Comparison of ENCODE assay signal across 8 cellular contexts in the genomic region with DNA sequence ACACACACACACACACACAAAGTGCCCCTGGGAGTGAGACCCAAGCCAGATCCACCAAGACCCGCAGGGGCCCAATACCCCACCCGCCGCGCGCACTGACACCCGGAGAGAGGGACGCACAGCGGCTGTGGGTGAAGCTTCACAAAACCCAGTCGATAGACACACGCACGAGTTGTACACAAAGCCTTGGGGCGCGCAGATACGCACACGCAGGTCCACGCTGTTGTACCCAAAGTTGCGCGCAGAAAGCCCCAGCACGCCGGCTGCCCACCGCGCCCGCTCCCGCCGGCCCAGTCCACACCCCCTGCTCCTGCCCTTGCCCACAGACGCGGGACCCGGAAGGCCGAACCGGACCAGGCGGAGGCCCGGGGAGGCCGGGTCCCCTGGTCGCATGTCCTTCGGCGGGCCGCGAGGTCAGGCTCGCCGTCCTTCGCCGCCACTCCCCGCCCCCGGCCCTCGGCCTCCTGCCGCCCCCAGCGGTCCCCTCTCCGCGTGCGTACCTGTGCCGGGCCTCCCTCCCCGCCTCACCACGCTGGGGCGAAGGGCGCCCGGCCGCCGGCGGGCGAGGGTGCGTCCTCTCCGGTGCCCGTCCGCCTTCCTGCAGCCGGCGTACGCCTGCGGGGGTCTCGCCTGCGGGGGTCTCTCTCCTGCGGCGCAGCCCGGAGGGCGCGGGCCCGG. TPM values are rescaled to one million over a fixed set of nuclear protein-coding genes. Genes with fewer than 3 reads are reported as not detected.
DNase-seq lines count a peak whose midpoint lies in the region; ATAC-seq and TF ChIP-seq lines count a peak whose summit lies in the region.

A gene (minus strand): TSS at position 344 of the 678 bp plus-strand sequence. CDS start 1,180 bp downstream, outside the sequence.

- intact Hi-C loops in activated CD4-positive, alpha-beta T cell treated with anti-CD3 and anti-CD28 coated beads for 36 hours (cut with DNase I, micrococcal nuclease), result loop anchor here (1.0 to 10.0 kb wide), 5 partner anchors 28 to 368 kb away; a partner anchor contains a TSS
- intact Hi-C loops in adrenal gland (cut with DNase I), result no loop called here

- peak within 1 kb of the TSS; percentile 64 for H3K4me3 Mint-ChIP-seq in activated CD4-positive, alpha-beta T cell treated with anti-CD3 and anti-CD28 coated beads for 36 hours
- peak within 1 kb of the TSS; percentile 81 for H3K4me3 Mint-ChIP-seq in activated naive CD8-positive, alpha-beta T cell

- H3K4me3 ChIP-seq in iPS-20b (ENCODE audit: low read length) (peak within 1 kb of the TSS; percentile 60), thoracic aorta (peak within 1 kb of the TSS; percentile 60), adrenal gland (peak within 1 kb of the TSS in 1 of 4 donors; percentile 72)

- peak; percentile 22 for DNase-seq in activated CD4-positive, alpha-beta T cell treated with anti-CD3 and anti-CD28 coated beads for 36 hours
- no peak for DNase-seq in activated CD4-positive, alpha-beta T cell treated with anti-CD3 and anti-CD28 coated beads for 1 hour
- no peak for DNase-seq in thoracic aorta (ENCODE audit: low spot score)
- DNase-seq in cerebellar cortex (ENCODE audit: low spot score), result no peak
- DNase-seq in adrenal gland, result no peak

- H3K9ac ChIP-seq in iPS-20b (ENCODE audit: low read depth, low read length), result no peak within 1 kb of the TSS

- H3K4me1 ChIP-seq in iPS-20b (ENCODE audit: insufficient read depth, low read length), result peaks cover 8% of the 10 kb centered on the region; the same call in 1 of the 2 replicates
- no peaks in the 10 kb centered on the region for H3K4me1 ChIP-seq in thoracic aorta (ENCODE audit: control insufficient read depth in 1 of 2, low read depth in 2 of 2)
- peaks cover 4 to 6% of the 10 kb centered on the region in 2 donors for H3K4me1 ChIP-seq in adrenal gland (replicated peaks in 1 of 2)

- POLR2A ChIA-PET in activated CD4-positive, alpha-beta T cell treated with anti-CD3 and anti-CD28 coated beads for 36 hours (lab: Charles Lee), result no interaction called here

- no peaks in the 10 kb centered on the region for H3K9me3 Mint-ChIP-seq in activated CD4-positive, alpha-beta T cell treated with anti-CD3 and anti-CD28 coated beads for 36 hours (ENCODE audit: low read depth)
- H3K9me3 Mint-ChIP-seq in activated naive CD8-positive, alpha-beta T cell (ENCODE audit: low read depth), result no peaks in the 10 kb centered on the region

- H3K27ac ChIP-seq in iPS-20b (ENCODE audit: low read length) (no peak within 1 kb of the TSS), thoracic aorta (no peak within 1 kb of the TSS), adrenal gland (no peak within 1 kb of the TSS)

- no peak for TF ChIP-seq CTCF in thoracic aorta (IDR thresholded peaks at IDR 0.05)
- no peak for TF ChIP-seq CTCF in adrenal gland (IDR thresholded peaks at IDR 0.05)

- no peak for TF ChIP-seq POLR2A in adrenal gland (IDR thresholded peaks at IDR 0.05)

- H3K9me3 ChIP-seq in iPS-20b (ENCODE audit: insufficient read depth, low read depth, low read length) (no peaks in the 10 kb centered on the region), thoracic aorta (no peaks in the 10 kb centered on the region), adrenal gland (replicated peaks in 1 of 3) (no peaks in the 10 kb centered on the region)

- H3K36me3 Mint-ChIP-seq in activated CD4-positive, alpha-beta T cell treated with anti-CD3 and anti-CD28 coated beads for 36 hours (ENCODE audit: low read depth), result no peaks in the 10 kb centered on the region
- H3K36me3 Mint-ChIP-seq in activated naive CD8-positive, alpha-beta T cell, result no peaks in the 10 kb centered on the region

- CTCF ChIA-PET in activated CD4-positive, alpha-beta T cell treated with anti-CD3 and anti-CD28 coated beads for 36 hours (lab: Charles Lee), result interaction anchor here (0.5 to 0.6 kb wide), 3 partner anchors 150 to 1268 kb away, joined by 3 to 4 read pairs (median 3); no protein-coding TSS in a partner anchor

- 0 to 3% (median 1%) methylated on average over 2 to 76 of the region's 76 CpGs for WGBS in adrenal gland, 4 donors

- no peaks in the 10 kb centered on the region for H3K36me3 ChIP-seq in iPS-20b (ENCODE audit: insufficient read depth, low read depth, low read length)
- H3K36me3 ChIP-seq in thoracic aorta, result no peaks in the 10 kb centered on the region
- no peaks in the 10 kb centered on the region for H3K36me3 ChIP-seq in adrenal gland (replicated peaks in 1 of 2)

- ATAC-seq in activated CD4-positive, alpha-beta T cell treated with anti-CD3 and anti-CD28 coated beads for 36 hours, result peak; percentile 9
- no peak for ATAC-seq in thoracic aorta (ENCODE audit: insufficient number of reproducible peaks, low FRiP score, low read depth)
- no peak for ATAC-seq in GM18870 (IDR thresholded peaks at IDR 0.05; ENCODE audit: unreplicated experiment)

- peaks cover 22% of the 10 kb centered on the region for H3K27me3 Mint-ChIP-seq in activated CD4-positive, alpha-beta T cell treated with anti-CD3 and anti-CD28 coated beads for 36 hours
- peaks cover 12% of the 10 kb centered on the region for H3K27me3 Mint-ChIP-seq in activated naive CD8-positive, alpha-beta T cell

- H3K4me1 Mint-ChIP-seq in activated CD4-positive, alpha-beta T cell treated with anti-CD3 and anti-CD28 coated beads for 36 hours, result peaks cover 6% of the 10 kb centered on the region
- peaks cover 7% of the 10 kb centered on the region for H3K4me1 Mint-ChIP-seq in activated naive CD8-positive, alpha-beta T cell (ENCODE audit: low read depth)

- H3K27ac Mint-ChIP-seq in activated CD4-positive, alpha-beta T cell treated with anti-CD3 and anti-CD28 coated beads for 36 hours, result peak within 1 kb of the TSS; percentile 9
- H3K27ac Mint-ChIP-seq in activated naive CD8-positive, alpha-beta T cell, result peak within 1 kb of the TSS; percentile 11

- H3K27me3 ChIP-seq in iPS-20b (ENCODE audit: insufficient read depth, low read length) (peaks cover 53% of the 10 kb centered on the region), thoracic aorta (replicated peaks; ENCODE audit: insufficient read depth) (no peaks in the 10 kb centered on the region), adrenal gland (peaks cover 3% of the 10 kb centered on the region)

RNA-seq across cellular contexts. Expression of the gene that starts here (rescaled TPM):
- 1 to 10 TPM; 1.5 to 2.0 TPM for total RNA-seq in activated CD4-positive, alpha-beta T cell treated with anti-CD3 and anti-CD28 coated beads for 36 hours
- not detected for total RNA-seq in thoracic aorta
- total RNA-seq in adrenal gland, result 1 to 10 TPM in 1 of 8 donors, under 1 TPM in 5, not detected in 2; 0.42 to 4.1 (median 0.84) TPM
- 1 to 10 TPM in 2 of 3 donors, under 1 TPM in 1; 0.24 to 9.5 (median 5.2) TPM for polyA plus RNA-seq in adrenal gland

Comparison
In these comparisons a context has a peak if more than half of its experiments do, and no peak if none do; other contexts are left out.
1. intact Hi-C loops: an anchor here in activated CD4-positive, alpha-beta T cell treated with anti-CD3 and anti-CD28 coated beads for 36 hours (1.0 to 10.0 kb wide); none called in adrenal gland.